In the genomic region with DNA sequence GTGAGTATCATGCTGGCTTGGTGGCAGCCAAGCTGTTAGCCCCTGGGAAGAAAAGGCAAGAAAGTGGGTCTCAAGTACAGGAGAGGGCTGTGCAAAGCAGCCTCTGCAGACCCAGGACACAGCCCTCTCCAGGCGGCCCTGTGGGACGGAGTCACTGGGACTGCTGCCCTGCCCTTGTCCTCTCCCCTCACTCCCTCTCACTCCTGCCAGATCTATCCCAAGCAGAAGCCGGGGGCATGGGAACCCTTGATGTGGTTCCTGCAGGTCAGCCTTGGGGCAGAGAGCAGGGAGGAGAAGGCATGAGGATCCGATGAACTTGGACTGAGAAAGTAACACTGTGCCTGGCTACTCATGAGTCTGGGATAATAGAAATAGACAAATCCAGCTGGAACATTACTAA, we compare ENCODE assay signal across 15 cellular contexts.
DNase-seq lines count a peak whose midpoint lies in the region; ATAC-seq, FAIRE-seq and TF ChIP-seq lines count a peak whose summit lies in the region.
"Had no signal": no experiment of that assay in that cellular context is flagged by ENCODE, and none has a peak within 500 bp of the region (broad histone marks: within the 10 kb centered on the region; RNA-seq: fewer than 3 reads in every experiment).

No MANE protein-coding gene starts in this region.

- H3K27ac ChIP-seq in liver (ENCODE audit: low read depth in 1 of 2, low read length in 2 of 2) (no peak overlapping the region), HepG2 (ENCODE audit: extremely low read length, insufficient read depth, low read length) (no peak overlapping the region), foreskin keratinocyte (no peak overlapping the region), right lobe of liver (no peak overlapping the region)

- H3K9ac ChIP-seq in liver (ENCODE audit: low read depth in 1 of 2, low read length in 2 of 2) (no peak overlapping the region), HepG2 (ENCODE audit: insufficient read depth, low read depth, low read length) (no peak overlapping the region)

- no peaks in the 10 kb centered on the region for H3K79me2 ChIP-seq in HepG2 (ENCODE audit: insufficient read depth, low read length)

- H3K4me3 ChIP-seq in liver (ENCODE audit: low read depth in 1 of 3, low read length in 3 of 3) = no peak overlapping the region
- H3K4me3 ChIP-seq in HepG2 (replicated peaks in 1 of 3; ENCODE audit: insufficient read depth in 1 of 3, low read depth in 2 of 3, low read length in 3 of 3) = no peak overlapping the region
- no peak overlapping the region for H3K4me3 ChIP-seq in right lobe of liver
- H3K4me3 ChIP-seq in mucosa of descending colon = no peak overlapping the region
- H3K4me3 ChIP-seq: HAP-1 had no signal

- H2AFZ ChIP-seq in HepG2 (ENCODE audit: low read length) = no peak overlapping the region

- no peak overlapping the region for H3K4me3 Mint-ChIP-seq in activated naive CD4-positive, alpha-beta T cell treated with anti-CD3 and anti-CD28 coated beads, Interleukin-2, amount 10 ng/mL, durations not matched to agents 7 days and 5 days
- H3K4me3 Mint-ChIP-seq: CD4-positive, CD25-positive, alpha-beta regulatory T cell had no signal

- no peak for TF ChIP-seq CTCF in liver (IDR thresholded peaks at IDR 0.05; ENCODE audit: low read depth, low read length, missing input control)
- no peak for TF ChIP-seq CTCF in HepG2 (CRISPR knock-in tag; IDR thresholded peaks at IDR 0.05)
- no peak for TF ChIP-seq CTCF in foreskin keratinocyte (conservative IDR thresholded peaks at IDR 0.05)
- no peak for TF ChIP-seq CTCF in right lobe of liver (IDR thresholded peaks at IDR 0.05)
- TF ChIP-seq CTCF in mucosa of descending colon (IDR thresholded peaks at IDR 0.05) = no peak

- intact Hi-C loops in HepG2 (cut with micrococcal nuclease; ENCODE audit: unreplicated experiment) = no loop called here
- intact Hi-C loops in right lobe of liver (cut with DNase I) = no loop called here
- intact Hi-C loops in mucosa of descending colon (cut with DNase I, micrococcal nuclease) = no loop called here

- H3K36me3 ChIP-seq in liver (ENCODE audit: control insufficient read depth in 4 of 4, insufficient read depth in 3 of 4, low read depth in 1 of 4, low read length in 3 of 4) (no peaks in the 10 kb centered on the region), HepG2 (replicated peaks in 1 of 2; ENCODE audit: control insufficient read depth in 1 of 2, insufficient read depth in 2 of 2, low read length in 2 of 2) (no peaks in the 10 kb centered on the region), right lobe of liver (no peaks in the 10 kb centered on the region), mucosa of descending colon (ENCODE audit: low read depth) (no peaks in the 10 kb centered on the region)
- H3K36me3 ChIP-seq: HAP-1 had no signal

- H3K27me3 Mint-ChIP-seq in activated naive CD4-positive, alpha-beta T cell treated with anti-CD3 and anti-CD28 coated beads, Interleukin-2, amount 10 ng/mL, durations not matched to agents 7 days and 5 days = peaks cover 67% of the 10 kb centered on the region

- FAIRE-seq in HepG2 (lab: Jason Lieb, UNC) = no peak

- no peaks in the 10 kb centered on the region for H3K36me3 Mint-ChIP-seq in activated naive CD4-positive, alpha-beta T cell treated with anti-CD3 and anti-CD28 coated beads, Interleukin-2, amount 10 ng/mL, durations not matched to agents 7 days and 5 days
- H3K36me3 Mint-ChIP-seq: CD4-positive, CD25-positive, alpha-beta regulatory T cell had no signal

- TF ChIP-seq POLR2A in HepG2 (IDR thresholded peaks at IDR 0.05; ENCODE audit: insufficient read depth in 1 of 2, low read depth in 2 of 2, low read length in 2 of 2) = no peak
- TF ChIP-seq POLR2A in right lobe of liver (IDR thresholded peaks at IDR 0.05) = no peak

- POLR2A ChIA-PET in HepG2 (lab: Yijun Ruan, JAX) = no interaction called here

- H3K4me1 ChIP-seq in liver (ENCODE audit: control insufficient read depth in 4 of 4, insufficient read depth in 4 of 4, low read length in 3 of 4) = no peaks in the 10 kb centered on the region
- no peaks in the 10 kb centered on the region for H3K4me1 ChIP-seq in HepG2 (ENCODE audit: insufficient read depth, low read length)
- no peaks in the 10 kb centered on the region for H3K4me1 ChIP-seq in foreskin keratinocyte
- no peaks in the 10 kb centered on the region for H3K4me1 ChIP-seq in right lobe of liver
- no peaks in the 10 kb centered on the region for H3K4me1 ChIP-seq in mucosa of descending colon (ENCODE audit: low read depth)

- BruUV-seq in HepG2 (replicated peaks; lab: Mats Ljungman, UMichigan) = no TSS peak

- WGBS in liver = 44% methylated on average over 4 of the region's 4 CpGs
- WGBS in HepG2 (ENCODE audit: low lambda C conversion rate) = 13% methylated on average over 4 of the region's 4 CpGs
- 46% methylated on average over 2 of the region's 4 CpGs for WGBS in right lobe of liver (ENCODE audit: insufficient coverage, low coverage, low lambda C conversion rate, missing lambda C conversion rate)

- no peak for ATAC-seq in HepG2
- ATAC-seq in foreskin keratinocyte = peak; percentile 45
- peak in 3 of 4 donors; percentile 18 to 40 (median 40) for ATAC-seq in right lobe of liver
- ATAC-seq in HG02678 (IDR thresholded peaks at IDR 0.05; ENCODE audit: unreplicated experiment) = no peak
- ATAC-seq in mucosa of descending colon = no peak

- H3K4me1 Mint-ChIP-seq in activated naive CD4-positive, alpha-beta T cell treated with anti-CD3 and anti-CD28 coated beads, Interleukin-2, amount 10 ng/mL, durations not matched to agents 7 days and 5 days = no peaks in the 10 kb centered on the region
- H3K4me1 Mint-ChIP-seq: CD4-positive, CD25-positive, alpha-beta regulatory T cell had no signal

- DNase-seq in HepG2 (ENCODE audit: low spot score) = no peak
- DNase-seq in foreskin keratinocyte = no peak
- DNase-seq in right lobe of liver = no peak
- DNase-seq in activated naive CD4-positive, alpha-beta T cell treated with anti-CD3 and anti-CD28 coated beads, Interleukin-2, amount 10 ng/mL, durations not matched to agents 7 days and 5 days = no peak
- DNase-seq in mucosa of descending colon = no peak
- DNase-seq: AML-193; CD4-positive, CD25-positive, alpha-beta regulatory T cell; DMS53; Kasumi-1; MV-4-11; NCI-H1417 treated with DMSO at 0.1 percent for 48 hours; NCI-H2029 had no signal

- H3K9me3 ChIP-seq in liver (ENCODE audit: control insufficient read depth in 4 of 4, low read length in 3 of 4) (no peaks in the 10 kb centered on the region), HepG2 (ENCODE audit: low read length) (no peaks in the 10 kb centered on the region), right lobe of liver (no peaks in the 10 kb centered on the region), mucosa of descending colon (no peaks in the 10 kb centered on the region)
- H3K9me3 ChIP-seq: HAP-1 had no signal

- H3K9me3 Mint-ChIP-seq in activated naive CD4-positive, alpha-beta T cell treated with anti-CD3 and anti-CD28 coated beads, Interleukin-2, amount 10 ng/mL, durations not matched to agents 7 days and 5 days = no peaks in the 10 kb centered on the region

- in situ Hi-C loops in HepG2 (cut with HindIII; ENCODE audit: extremely low pct_ligation_motif_present, low pct_unique_long_range_greater_than_20kb) = no loop called here

- TF ChIP-seq RAD21 in liver (IDR thresholded peaks at IDR 0.05) (no peak), HepG2 (CRISPR knock-in tag; IDR thresholded peaks at IDR 0.05) (no peak)

- CTCF ChIA-PET in HepG2 (lab: Yijun Ruan, JAX; ENCODE audit: low intra/inter-chr PET ratio, low total read pairs) = no interaction called here
- CTCF ChIA-PET in activated naive CD4-positive, alpha-beta T cell treated with anti-CD3 and anti-CD28 coated beads, Interleukin-2, amount 10 ng/mL, durations not matched to agents 7 days and 5 days (lab: Charles Lee) = interaction anchor here (1.0 to 2.7 kb wide), 2 partner anchors 11 to 540 kb away, joined by 3 to 10 read pairs; no protein-coding TSS in a partner anchor

- H3K27me3 ChIP-seq in liver (ENCODE audit: control insufficient read depth in 4 of 4, insufficient read depth in 4 of 4, low read length in 3 of 4) (peaks cover 0 to 5% (median 0%) of the 10 kb centered on the region in 4 donors), HepG2 (ENCODE audit: control insufficient read depth in 1 of 2, insufficient read depth in 2 of 2, low read length in 2 of 2) (peaks cover 2 to 57% of the 10 kb centered on the region in 2 experiments; a peak in 4 of 5 replicates), foreskin keratinocyte (peaks cover 57% of the 10 kb centered on the region), right lobe of liver (no peaks in the 10 kb centered on the region)

- no peak overlapping the region for H3K4me2 ChIP-seq in HepG2 (ENCODE audit: low read depth, low read length)

- TF ChIP-seq EP300 in HepG2 (IDR thresholded peaks at IDR 0.05; ENCODE audit: low read depth in 2 of 2, low read length in 2 of 2) = no peak
- TF ChIP-seq EP300 in HepG2 (CRISPR knock-in tag; IDR thresholded peaks at IDR 0.05; ENCODE audit: borderline replicate concordance) = no peak

- H4K20me1 ChIP-seq in HepG2 (ENCODE audit: insufficient read depth, low read length) = no peaks in the 10 kb centered on the region

- no peak overlapping the region for H3K27ac Mint-ChIP-seq in activated naive CD4-positive, alpha-beta T cell treated with anti-CD3 and anti-CD28 coated beads, Interleukin-2, amount 10 ng/mL, durations not matched to agents 7 days and 5 days
- H3K27ac Mint-ChIP-seq: CD4-positive, CD25-positive, alpha-beta regulatory T cell had no signal

TF ChIP-seq in liver, 16 proteins besides CTCF, POLR2A, EP300 and RAD21 (continues in another document):
- no peak for TF ChIP-seq SP1 (IDR thresholded peaks at IDR 0.05)
- no peak for TF ChIP-seq HNF4G (IDR thresholded peaks at IDR 0.05)
- TF ChIP-seq GABPA (IDR thresholded peaks at IDR 0.05 in 1 of 2, conservative IDR thresholded peaks at IDR 0.05 in 1 of 2) = no peak
- peak; percentile 87 for TF ChIP-seq NR2F2 (IDR thresholded peaks at IDR 0.05)
- TF ChIP-seq EGR1 (IDR thresholded peaks at IDR 0.05; ENCODE audit: low read depth in 2 of 2) = no peak
- TF ChIP-seq, protein P1, sequence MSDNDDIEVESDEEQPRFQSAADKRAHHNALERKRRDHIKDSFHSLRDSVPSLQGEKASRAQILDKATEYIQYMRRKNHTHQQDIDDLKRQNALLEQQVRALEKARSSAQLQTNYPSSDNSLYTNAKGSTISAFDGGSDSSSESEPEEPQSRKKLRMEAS (IDR thresholded peaks at IDR 0.05) = no peak
- TF ChIP-seq FOXA2 (IDR thresholded peaks at IDR 0.05) = no peak

TF ChIP-seq in HepG2, 621 proteins besides CTCF, POLR2A, EP300 and RAD21 (continues in another document):
- TF ChIP-seq RORA (CRISPR knock-in tag; IDR thresholded peaks at IDR 0.05) = no peak
- TF ChIP-seq, protein P2, sequence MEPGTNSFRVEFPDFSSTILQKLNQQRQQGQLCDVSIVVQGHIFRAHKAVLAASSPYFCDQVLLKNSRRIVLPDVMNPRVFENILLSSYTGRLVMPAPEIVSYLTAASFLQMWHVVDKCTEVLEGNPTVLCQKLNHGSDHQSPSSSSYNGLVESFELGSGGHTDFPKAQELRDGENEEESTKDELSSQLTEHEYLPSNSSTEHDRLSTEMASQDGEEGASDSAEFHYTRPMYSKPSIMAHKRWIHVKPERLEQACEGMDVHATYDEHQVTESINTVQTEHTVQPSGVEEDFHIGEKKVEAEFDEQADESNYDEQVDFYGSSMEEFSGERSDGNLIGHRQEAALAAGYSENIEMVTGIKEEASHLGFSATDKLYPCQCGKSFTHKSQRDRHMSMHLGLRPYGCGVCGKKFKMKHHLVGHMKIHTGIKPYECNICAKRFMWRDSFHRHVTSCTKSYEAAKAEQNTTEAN (CRISPR knock-in tag; conservative IDR thresholded peaks at IDR 0.05) = no peak

Comparison
In these comparisons a context has a peak if more than half of its experiments do, and no peak if none do; other contexts are left out.
1. ATAC-seq: peak in foreskin keratinocyte (single experiment) and right lobe of liver (3 of 4); none in HepG2 (single experiment), HG02678 (single experiment) and mucosa of descending colon (single experiment).